In the genomic region with DNA sequence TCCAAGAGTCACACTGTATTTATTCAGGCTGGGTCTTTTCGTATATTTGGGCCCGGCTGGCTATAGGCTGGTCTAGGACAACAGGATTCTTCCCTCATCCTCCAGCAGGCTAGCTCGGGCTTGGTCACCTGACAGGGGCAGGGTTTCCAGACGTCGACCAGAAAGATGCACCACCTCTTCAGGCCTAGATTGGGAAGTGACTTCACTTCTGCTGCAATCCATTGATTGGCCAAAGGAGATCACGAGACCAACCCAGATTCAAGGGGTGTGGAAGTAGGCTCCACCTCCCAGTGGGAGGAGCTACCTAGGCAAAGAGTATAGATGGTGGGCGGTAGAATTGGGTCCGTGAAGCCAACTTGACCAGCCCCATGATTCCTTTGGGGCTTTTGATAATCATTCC, we compare ENCODE assay signal across 7 cellular contexts.
DNase-seq lines count a peak whose midpoint lies in the region; ATAC-seq, FAIRE-seq and TF ChIP-seq lines count a peak whose summit lies in the region.
"Not testable (repeated sequence)": the region's sequence is repeated elsewhere in the genome, so short reads cannot be mapped to it uniquely, and the experiment has no call there.

No MANE protein-coding gene starts in this region.

- H3K4me1 Mint-ChIP-seq in GM23338; activated CD8-positive, alpha-beta T cell treated with anti-CD3 and anti-CD28 coated beads for 36 hours (ENCODE audit: low read depth): not testable (repeated sequence)

- H3F3A ChIP-seq in GM23338 (replicated peaks; ENCODE audit: low read depth), result not testable (repeated sequence)

- not testable (repeated sequence) for TF ChIP-seq RAD21 in Ishikawa (IDR thresholded peaks at IDR 0.05; ENCODE audit: low read depth); K562 (CRISPR knock-in tag; conservative IDR thresholded peaks at IDR 0.05 in 1 of 2, IDR thresholded peaks at IDR 0.05 in 1 of 2)

- H3K27ac Mint-ChIP-seq in GM23338; activated CD8-positive, alpha-beta T cell treated with anti-CD3 and anti-CD28 coated beads for 36 hours: not testable (repeated sequence)

- ATAC-seq in DND-41 (ENCODE audit: insufficient read depth, low read depth) (peak; percentile 62), GM23338 (peak; percentile 83), K562 (peak; percentile 99), right cardiac atrium (peak; percentile 32 to 52), omental fat pad (ENCODE audit: low FRiP score) (peak; percentile 43)
- peak; percentile 94 for ATAC-seq in activated CD8-positive, alpha-beta T cell treated with anti-CD3 and anti-CD28 coated beads for 36 hours

- not testable (repeated sequence) for H3K79me2 ChIP-seq in DND-41 (ENCODE audit: insufficient read depth, low read length); GM23338 (replicated peaks; ENCODE audit: insufficient read depth); K562 (ENCODE audit: control insufficient read depth, insufficient read depth, low read length)

- not testable (repeated sequence) for H3K9me2 ChIP-seq in GM23338 (ENCODE audit: insufficient read depth)

- in situ Hi-C loops in K562 (cut with MboI), result loop anchor here (5.0 kb wide), 1 partner anchor 1413 kb away; no protein-coding TSS in a partner anchor

- H3K4me2 ChIP-seq in DND-41 (ENCODE audit: insufficient read depth, low read length); GM23338; K562 (ENCODE audit: insufficient read depth, low read length): not testable (repeated sequence)

- H3K27me3 Mint-ChIP-seq in GM23338 (ENCODE audit: insufficient read depth, low read depth, poor library complexity); activated CD8-positive, alpha-beta T cell treated with anti-CD3 and anti-CD28 coated beads for 36 hours: not testable (repeated sequence)

- peak; percentile 89 for FAIRE-seq in K562 (lab: Jason Lieb, UNC)

- H3K27ac ChIP-seq in DND-41 (ENCODE audit: low read length); GM23338 (ENCODE audit: low read depth); K562 (ENCODE audit: extremely low read depth, low read depth, low read length); right cardiac atrium (ENCODE audit: low read length): not testable (repeated sequence)

- TF ChIP-seq CTCF in DND-41 (IDR thresholded peaks at IDR 0.05; ENCODE audit: borderline replicate concordance, extremely low read depth, low read length, poor library complexity, severe bottlenecking); GM23338 (conservative IDR thresholded peaks at IDR 0.05; ENCODE audit: low read depth in 2 of 2); activated CD8-positive, alpha-beta T cell treated with anti-CD3 and anti-CD28 coated beads for 36 hours (IDR thresholded peaks at IDR 0.05); K562 (IDR thresholded peaks at IDR 0.05 in 2 of 3, conservative IDR thresholded peaks at IDR 0.05 in 1 of 3; ENCODE audit: insufficient read depth in 2 of 3, low read depth in 1 of 3, low read length in 3 of 3); omental fat pad (IDR thresholded peaks at IDR 0.05): not testable (repeated sequence)

- not testable (repeated sequence) for H3K9ac ChIP-seq in DND-41 (ENCODE audit: low read depth, low read length); K562 (ENCODE audit: insufficient read depth in 1 of 2, low read depth in 2 of 2, low read length in 2 of 2)

- H3K36me3 Mint-ChIP-seq in GM23338 (ENCODE audit: low read depth); activated CD8-positive, alpha-beta T cell treated with anti-CD3 and anti-CD28 coated beads for 36 hours (ENCODE audit: low read depth): not testable (repeated sequence)

- H2AFZ ChIP-seq in DND-41 (ENCODE audit: low read depth, low read length); GM23338; K562 (ENCODE audit: low read depth, low read length): not testable (repeated sequence)

- not testable (repeated sequence) for H3K27me3 ChIP-seq in DND-41 (ENCODE audit: insufficient read depth, low read length, poor library complexity); GM23338 (ENCODE audit: insufficient read depth); K562 (ENCODE audit: control insufficient read depth in 2 of 2, insufficient read depth in 2 of 2, low read length in 2 of 2); right cardiac atrium (ENCODE audit: control insufficient read depth, insufficient read depth)

- not testable (repeated sequence) for H3K4me1 ChIP-seq in DND-41 (ENCODE audit: insufficient read depth, low read length); GM23338 (ENCODE audit: insufficient read depth); K562 (replicated peaks in 1 of 2; ENCODE audit: control insufficient read depth in 2 of 2, insufficient read depth in 2 of 2, low read length in 2 of 2); right cardiac atrium (ENCODE audit: control insufficient read depth, insufficient read depth, low read length)

- DNase-seq in DND-41; GM23338 (ENCODE audit: low spot score); K562 (ENCODE audit: extremely low read depth in 1 of 4, low spot score in 3 of 4); right cardiac atrium; omental fat pad (ENCODE audit: low spot score): not testable (repeated sequence)
- DNase-seq in activated CD8-positive, alpha-beta T cell treated with anti-CD3 and anti-CD28 coated beads for 36 hours, result peak; percentile 7

- CTCF ChIA-PET in activated CD8-positive, alpha-beta T cell treated with anti-CD3 and anti-CD28 coated beads for 36 hours (lab: Charles Lee); K562 (lab: Yijun Ruan, JAX; ENCODE audit: low intra/inter-chr PET ratio): not testable (repeated sequence)

- not testable (repeated sequence) for H3K36me3 ChIP-seq in DND-41 (ENCODE audit: insufficient read depth, low read length); GM23338 (ENCODE audit: insufficient read depth); K562 (ENCODE audit: control insufficient read depth, insufficient read depth, low read length)

- not testable (repeated sequence) for H3K9me1 ChIP-seq in K562 (ENCODE audit: control insufficient read depth, insufficient read depth, low read length)

- H3K9me3 ChIP-seq in DND-41 (ENCODE audit: insufficient read depth, low read length, severe bottlenecking); K562 (replicated peaks; ENCODE audit: control insufficient read depth, insufficient read depth, low read depth, low read length); right cardiac atrium (ENCODE audit: control insufficient read depth, low read length): not testable (repeated sequence)

- POLR2A ChIA-PET in activated CD8-positive, alpha-beta T cell treated with anti-CD3 and anti-CD28 coated beads for 36 hours (lab: Charles Lee); K562 (lab: Yijun Ruan, JAX): not testable (repeated sequence)

- no CpG with 5 or more reads among the region's 8 CpGs for WGBS in K562 (ENCODE audit: insufficient coverage, low coverage, missing lambda C conversion rate)
- WGBS in right cardiac atrium, result 23% methylated on average over 4 of the region's 8 CpGs

- not testable (repeated sequence) for TF ChIP-seq EP300 in Ishikawa (IDR thresholded peaks at IDR 0.05; ENCODE audit: borderline replicate concordance); K562 (IDR thresholded peaks at IDR 0.05; ENCODE audit: low read length)

- intact Hi-C loops in activated CD8-positive, alpha-beta T cell treated with anti-CD3 and anti-CD28 coated beads for 36 hours (cut with micrococcal nuclease); K562 (cut with micrococcal nuclease); right cardiac atrium (cut with DNase I): not testable (repeated sequence)

- not testable (repeated sequence) for TF ChIP-seq POLR2A in K562 (conservative IDR thresholded peaks at IDR 0.05)

- H3K4me3 ChIP-seq in DND-41 (ENCODE audit: low read depth in 1 of 2, low read length in 2 of 2); GM23338; K562; right cardiac atrium (ENCODE audit: low read length): not testable (repeated sequence)

- H3K4me3 Mint-ChIP-seq in GM23338; activated CD8-positive, alpha-beta T cell treated with anti-CD3 and anti-CD28 coated beads for 36 hours: not testable (repeated sequence)

- not testable (repeated sequence) for H4K20me1 ChIP-seq in DND-41 (ENCODE audit: insufficient read depth, low read length); GM23338 (replicated peaks; ENCODE audit: insufficient read depth); K562 (replicated peaks; ENCODE audit: control insufficient read depth, insufficient read depth, low read length)

- not testable (repeated sequence) for H3K9me3 Mint-ChIP-seq in GM23338; activated CD8-positive, alpha-beta T cell treated with anti-CD3 and anti-CD28 coated beads for 36 hours

- not testable (repeated sequence) for BruUV-seq in K562 (replicated peaks; lab: Mats Ljungman, UMichigan)

TF ChIP-seq in Ishikawa, 13 proteins besides CTCF, POLR2A, EP300 and RAD21:
- TF ChIP-seq, protein P1, sequence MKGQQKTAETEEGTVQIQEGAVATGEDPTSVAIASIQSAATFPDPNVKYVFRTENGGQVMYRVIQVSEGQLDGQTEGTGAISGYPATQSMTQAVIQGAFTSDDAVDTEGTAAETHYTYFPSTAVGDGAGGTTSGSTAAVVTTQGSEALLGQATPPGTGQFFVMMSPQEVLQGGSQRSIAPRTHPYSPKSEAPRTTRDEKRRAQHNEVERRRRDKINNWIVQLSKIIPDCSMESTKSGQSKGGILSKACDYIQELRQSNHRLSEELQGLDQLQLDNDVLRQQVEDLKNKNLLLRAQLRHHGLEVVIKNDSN (IDR thresholded peaks at IDR 0.05), result peak; percentile 33; the same call in 1 of the 2 replicates

Comparison
In these comparisons a context has a peak if more than half of its experiments do, and no peak if none do; other contexts are left out.
1. ATAC-seq: peak in every context shown above with its lines; median percentile 99 in K562; 94 in activated CD8-positive, alpha-beta T cell treated with anti-CD3 and anti-CD28 coated beads for 36 hours; 83 in GM23338; 62 in DND-41; 43 in omental fat pad; 42 in right cardiac atrium.